9 cellular contexts compared by ENCODE assay signal in genomic region chr9:32255026-32255425, GRCh38.
"Had no signal": no experiment of that assay in that cellular context is flagged by ENCODE, and none has a peak within 500 bp of the region (broad histone marks: within the 10 kb centered on the region; RNA-seq: fewer than 3 reads in every experiment).

No MANE protein-coding gene starts in this region.

- FAIRE-seq: H54 had no signal

- H2AFZ ChIP-seq: GM23248, GM23338 had no signal

- H3K36me3 ChIP-seq: HAP-1 had no signal

- H3K4me2 ChIP-seq: GM23338 had no signal

- H3K4me3 ChIP-seq: GM23248, GM23338, HAP-1 had no signal

- H3K9ac ChIP-seq: GM23248 had no signal

- DNase-seq: GM23248, GOT3, H7, H9, HCEC 1CT, HFFc6 had no signal

- H3K27ac ChIP-seq: GM23248 had no signal

- H3K9me3 ChIP-seq: HAP-1 had no signal
